In genomic region chr1:240394353-240394752, GRCh38 we compare ENCODE assay signal across 33 cellular contexts.
"Had no signal": no experiment of that assay in that cellular context is flagged by ENCODE, and none has a peak within 500 bp of the region (broad histone marks: within the 10 kb centered on the region; RNA-seq: fewer than 3 reads in every experiment).

No MANE protein-coding gene starts in this region.

- H3K4me1 ChIP-seq: adrenal gland, ascending aorta, body of pancreas, breast epithelium had no signal

- H3K4me3 ChIP-seq: adrenal gland, ascending aorta, body of pancreas, breast epithelium, cardiac muscle cell had no signal

- H3K27ac ChIP-seq: adrenal gland, ascending aorta, body of pancreas, brain microvascular endothelial cell, breast epithelium, cardiac muscle cell had no signal

- FAIRE-seq: astrocyte, bronchial epithelial cell had no signal

- ATAC-seq: activated naive CD4-positive, alpha-beta T cell treated with anti-CD3 and anti-CD28 coated beads, Interleukin-2, amount 50 U/mL, for 72 hours; activated naive CD8-positive, alpha-beta T cell treated with anti-CD3 and anti-CD28 coated beads, Interleukin-2, amount 50 U/mL, for 24 hours; activated T-cell treated with anti-CD3 and anti-CD28 coated beads, Interleukin-2, amount 50 U/mL, for 4 hours; activated T-cell treated with anti-CD3 and anti-CD28 coated beads, Interleukin-2, amount 50 U/mL, for 72 hours; activated T-helper 17 cell treated with anti-CD3 and anti-CD28 coated beads, Interleukin-2, amount 50 U/mL, for 72 hours; body of pancreas had no signal

- H3K9me3 ChIP-seq: adrenal gland, ascending aorta, body of pancreas, breast epithelium had no signal

- H3K36me3 ChIP-seq: adrenal gland, ascending aorta, brain microvascular endothelial cell, breast epithelium, cardiac muscle cell had no signal

- DNase-seq: activated effector memory CD4-positive, alpha-beta T cell treated with anti-CD3 and anti-CD28 coated beads, Interleukin-2, amount 50 U/mL, for 16 hours; activated effector memory CD4-positive, alpha-beta T cell treated with Interleukin-2 at 50 U/mL for 16 hours; activated gamma-delta T cell; activated gamma-delta T cell treated with Interleukin-2 at 50 U/mL for 16 hours; activated naive CD4-positive, alpha-beta T cell; activated naive CD4-positive, alpha-beta T cell treated with anti-CD3 and anti-CD28 coated beads for 36 hours; activated naive CD4-positive, alpha-beta T cell treated with anti-CD3 and anti-CD28 coated beads, Interleukin-2, amount 10 ng/mL, durations not matched to agents 7 days and 5 days; activated naive CD4-positive, alpha-beta T cell treated with anti-CD3 and anti-CD28 coated beads, Interleukin-2, amount 50 U/mL, for 16 hours; activated naive CD4-positive, alpha-beta T cell treated with Interleukin-2 at 50 U/mL for 16 hours; activated naive CD8-positive, alpha-beta T cell treated with anti-CD3 and anti-CD28 coated beads for 36 hours; activated naive CD8-positive, alpha-beta T cell treated with anti-CD3 and anti-CD28 coated beads, Interleukin-2, amount 10 ng/mL, durations not matched to agents 7 days and 5 days; activated naive CD8-positive, alpha-beta T cell treated with anti-CD3 and anti-CD28 coated beads, Interleukin-2, amount 50 U/mL, for 24 hours; activated T-cell treated with anti-CD3 and anti-CD28 coated beads, Interleukin-2, amount 50 U/mL, for 24 hours; activated T-cell treated with anti-CD3 and anti-CD28 coated beads, Interleukin-2, amount 50 U/mL, for 4 hours; activated T-cell treated with anti-CD3 and anti-CD28 coated beads, Interleukin-2, amount 50 U/mL, for 48 hours; activated T-cell treated with anti-CD3 and anti-CD28 coated beads, Interleukin-2, amount 50 U/mL, for 72 hours; adrenal gland; amniotic stem cell; amygdala; anterior cingulate cortex; aorta; body of pancreas; brain microvascular endothelial cell; caudate nucleus; central memory CD4-positive, alpha-beta T cell; cerebellar nuclear complex had no signal
